ENCODE assay signal across 12 cellular contexts in the genomic region with DNA sequence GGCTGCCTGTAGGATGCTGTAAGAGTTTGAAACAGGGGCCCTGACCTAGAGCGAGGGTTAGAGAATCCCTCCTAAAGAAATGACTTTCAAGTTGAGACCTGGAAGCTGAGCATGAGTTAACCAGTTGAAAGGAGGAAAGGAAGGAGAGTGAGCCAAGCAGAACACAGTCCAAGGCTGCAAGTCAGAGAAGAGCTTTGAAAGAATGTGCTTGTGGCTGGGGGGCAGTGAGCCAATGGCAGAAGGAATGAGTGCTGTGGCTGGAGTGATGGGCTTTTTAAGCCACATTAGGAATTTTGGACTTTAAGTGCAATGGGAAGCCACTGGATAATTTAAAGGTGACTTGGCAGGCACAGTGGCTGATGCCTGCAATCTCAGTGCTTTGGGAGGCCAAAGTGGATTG. TPM values are rescaled to one million over a fixed set of nuclear protein-coding genes. Genes with fewer than 3 reads are reported as not detected.
A peak's percentile ranks its signal among the peaks of the same experiment; 100 is the strongest.
DNase-seq lines count a peak whose midpoint lies in the region; ATAC-seq and TF ChIP-seq lines count a peak whose summit lies in the region.
"Had no signal": no experiment of that assay in that cellular context is flagged by ENCODE, and none has a peak within 500 bp of the region (broad histone marks: within the 10 kb centered on the region; RNA-seq: fewer than 3 reads in every experiment).

No MANE protein-coding gene starts in this region.

- H3K27me3 ChIP-seq in breast epithelium = no peaks in the 10 kb centered on the region
- no peaks in the 10 kb centered on the region for H3K27me3 ChIP-seq in mammary epithelial cell (ENCODE audit: insufficient read depth, low read length)
- H3K27me3 ChIP-seq in upper lobe of left lung = no peaks in the 10 kb centered on the region
- no peaks in the 10 kb centered on the region for H3K27me3 ChIP-seq in dorsolateral prefrontal cortex

- ATAC-seq in left colon (peak; percentile 17), upper lobe of left lung (ENCODE audit: low FRiP score in 2 of 2) (no peak)

- H3K27ac Mint-ChIP-seq in activated T-helper 2 cell treated with anti-CD3 and anti-CD28 coated beads, Interferon-gamma antibody, Interleukin-2, Interleukin-4, amounts not matched to agents 10 μg/mL and 5 μg/mL and 100 μg/mL, durations not matched to agents 14 hours and 24 hours and 36 hours = peak overlapping the region; percentile 91
- H3K27ac Mint-ChIP-seq in CD14-positive monocyte = peak overlapping the region in 2 of 7 donors; percentile 23 to 65

- DNase-seq in breast epithelium (ENCODE audit: low spot score in 2 of 2) (no peak), mammary epithelial cell (no peak), left colon (no peak), upper lobe of left lung (no peak), dorsolateral prefrontal cortex (no peak), DMS 273 (lab: John Stamatoyannopoulos, UW; ENCODE audit: unreplicated experiment) (no peak), CD14-positive monocyte (ENCODE audit: low spot score) (no peak)
- DNase-seq in activated T-helper 2 cell treated with anti-CD3 and anti-CD28 coated beads, Interferon-gamma antibody, Interleukin-2, Interleukin-4, amounts not matched to agents 10 μg/mL and 5 μg/mL and 100 μg/mL, durations not matched to agents 14 hours and 24 hours and 36 hours (ENCODE audit: low spot score) = no peak
- DNase-seq: H7, T-helper 9 cell had no signal

- H3K27ac ChIP-seq in breast epithelium (peak overlapping the region; percentile 57 to 61), mammary epithelial cell (ENCODE audit: insufficient read depth, low read depth, low read length) (no peak overlapping the region), upper lobe of left lung (peak overlapping the region; percentile 3 to 54 (median 30)), dorsolateral prefrontal cortex (peak overlapping the region in 24 of 59 donors; percentile 2 to 73 (median 48))
- H3K27ac ChIP-seq: HL-60, parathyroid adenoma had no signal

- H3K9me3 ChIP-seq in breast epithelium = no peaks in the 10 kb centered on the region
- H3K9me3 ChIP-seq in mammary epithelial cell (replicated peaks; ENCODE audit: insufficient read depth, low read length) = no peaks in the 10 kb centered on the region
- no peaks in the 10 kb centered on the region for H3K9me3 ChIP-seq in upper lobe of left lung

- H3K4me1 Mint-ChIP-seq in activated T-helper 2 cell treated with anti-CD3 and anti-CD28 coated beads, Interferon-gamma antibody, Interleukin-2, Interleukin-4, amounts not matched to agents 10 μg/mL and 5 μg/mL and 100 μg/mL, durations not matched to agents 14 hours and 24 hours and 36 hours (ENCODE audit: low read depth) = peaks cover 50% of the 10 kb centered on the region
- H3K4me1 Mint-ChIP-seq in CD14-positive monocyte = peaks cover 15% of the 10 kb centered on the region

- H3K27me3 Mint-ChIP-seq in activated T-helper 2 cell treated with anti-CD3 and anti-CD28 coated beads, Interferon-gamma antibody, Interleukin-2, Interleukin-4, amounts not matched to agents 10 μg/mL and 5 μg/mL and 100 μg/mL, durations not matched to agents 14 hours and 24 hours and 36 hours (ENCODE audit: low read depth) = no peaks in the 10 kb centered on the region
- H3K27me3 Mint-ChIP-seq in CD14-positive monocyte (ENCODE audit: low read depth in 3 of 3) = no peaks in the 10 kb centered on the region

- H3K4me2 ChIP-seq in mammary epithelial cell (ENCODE audit: insufficient read depth, low read depth, low read length) = no peak overlapping the region

- H4K20me1 ChIP-seq in mammary epithelial cell (ENCODE audit: insufficient read depth, low read length) = no peaks in the 10 kb centered on the region

- CTCF ChIA-PET in mammary epithelial cell (lab: Charles Lee; ENCODE audit: low non-redundant PET) = no interaction called here

- no peak for TF ChIP-seq CTCF in breast epithelium (IDR thresholded peaks at IDR 0.05)
- TF ChIP-seq CTCF in mammary epithelial cell (conservative IDR thresholded peaks at IDR 0.05 in 1 of 2, IDR thresholded peaks at IDR 0.05 in 1 of 2; ENCODE audit: extremely low read depth in 1 of 2, insufficient read depth in 1 of 2, low read depth in 1 of 2, low read length in 2 of 2) = no peak
- no peak for TF ChIP-seq CTCF in upper lobe of left lung (IDR thresholded peaks at IDR 0.05)
- TF ChIP-seq CTCF in dorsolateral prefrontal cortex (IDR thresholded peaks at IDR 0.05 in 54 of 56, conservative IDR thresholded peaks at IDR 0.05 in 2 of 56; ENCODE audit: low read depth in 1 of 56, partially characterized antibody in 56 of 56) = no peak
- TF ChIP-seq CTCF in CD14-positive monocyte (IDR thresholded peaks at IDR 0.05) = no peak

- H2AFZ ChIP-seq in mammary epithelial cell (ENCODE audit: low read depth, low read length) = no peak overlapping the region
- H2AFZ ChIP-seq: parathyroid adenoma had no signal

- H3K4me3 ChIP-seq in breast epithelium = no peak overlapping the region
- no peak overlapping the region for H3K4me3 ChIP-seq in mammary epithelial cell (replicated peaks in 1 of 3; ENCODE audit: insufficient read depth in 1 of 3, low read depth in 2 of 3, low read length in 3 of 3)
- no peak overlapping the region for H3K4me3 ChIP-seq in upper lobe of left lung
- no peak overlapping the region for H3K4me3 ChIP-seq in dorsolateral prefrontal cortex

- no TSS peak for BruUV-seq in mammary epithelial cell (replicated peaks; lab: Mats Ljungman, UMichigan)

- 86% methylated on average over 1 of the region's 1 CpG for WGBS in mammary epithelial cell (ENCODE audit: low coverage, missing lambda C conversion rate)
- 93 to 100% methylated on average over 1 of the region's 1 CpG for WGBS in upper lobe of left lung, 2 donors

- H3K9me3 Mint-ChIP-seq in activated T-helper 2 cell treated with anti-CD3 and anti-CD28 coated beads, Interferon-gamma antibody, Interleukin-2, Interleukin-4, amounts not matched to agents 10 μg/mL and 5 μg/mL and 100 μg/mL, durations not matched to agents 14 hours and 24 hours and 36 hours = no peaks in the 10 kb centered on the region
- no peaks in the 10 kb centered on the region for H3K9me3 Mint-ChIP-seq in CD14-positive monocyte

- H3K36me3 Mint-ChIP-seq in activated T-helper 2 cell treated with anti-CD3 and anti-CD28 coated beads, Interferon-gamma antibody, Interleukin-2, Interleukin-4, amounts not matched to agents 10 μg/mL and 5 μg/mL and 100 μg/mL, durations not matched to agents 14 hours and 24 hours and 36 hours (ENCODE audit: low read depth) = peaks cover 24% of the 10 kb centered on the region
- peaks cover 2 to 13% of the 10 kb centered on the region in 2 donors for H3K36me3 Mint-ChIP-seq in CD14-positive monocyte

- H3K4me3 Mint-ChIP-seq in activated T-helper 2 cell treated with anti-CD3 and anti-CD28 coated beads, Interferon-gamma antibody, Interleukin-2, Interleukin-4, amounts not matched to agents 10 μg/mL and 5 μg/mL and 100 μg/mL, durations not matched to agents 14 hours and 24 hours and 36 hours (ENCODE audit: low read depth) = peak overlapping the region; percentile 28
- H3K4me3 Mint-ChIP-seq in CD14-positive monocyte = no peak overlapping the region

- intact Hi-C loops in breast epithelium (cut with DNase I; ENCODE audit: low total_unique reads) = no loop called here
- intact Hi-C loops in mammary epithelial cell (cut with micrococcal nuclease) = no loop called here
- intact Hi-C loops in activated T-helper 2 cell treated with anti-CD3 and anti-CD28 coated beads, Interferon-gamma antibody, Interleukin-2, Interleukin-4, amounts not matched to agents 10 μg/mL and 5 μg/mL and 100 μg/mL, durations not matched to agents 14 hours and 24 hours and 36 hours (cut with micrococcal nuclease) = no loop called here
- intact Hi-C loops in left colon (cut with DNase I, micrococcal nuclease) = no loop called here
- intact Hi-C loops in dorsolateral prefrontal cortex (cut with DNase I) = loop anchor here in 1 of 2 donors (10.0 kb wide), 1 partner anchor 470 kb away; a partner anchor contains a TSS
- intact Hi-C loops in CD14-positive monocyte (cut with micrococcal nuclease) = no loop called here

- H3K79me2 ChIP-seq in mammary epithelial cell (ENCODE audit: insufficient read depth, low read length) = no peaks in the 10 kb centered on the region
- H3K79me2 ChIP-seq: parathyroid adenoma had no signal

- TF ChIP-seq POLR2A in breast epithelium (IDR thresholded peaks at IDR 0.05) (no peak), upper lobe of left lung (IDR thresholded peaks at IDR 0.05) (no peak)

- H3K9ac ChIP-seq in mammary epithelial cell (ENCODE audit: insufficient read depth, low read length) = no peak overlapping the region
- H3K9ac ChIP-seq: parathyroid adenoma had no signal

- TF ChIP-seq EP300 in upper lobe of left lung (IDR thresholded peaks at IDR 0.05) = no peak

- H3K36me3 ChIP-seq in breast epithelium = no peaks in the 10 kb centered on the region
- no peaks in the 10 kb centered on the region for H3K36me3 ChIP-seq in mammary epithelial cell (ENCODE audit: insufficient read depth, low read length)
- H3K36me3 ChIP-seq in upper lobe of left lung = no peaks in the 10 kb centered on the region

- H3K4me1 ChIP-seq in breast epithelium (no peaks in the 10 kb centered on the region), mammary epithelial cell (ENCODE audit: insufficient read depth, low read length) (no peaks in the 10 kb centered on the region), upper lobe of left lung (peaks cover 0 to 26% (median 14%) of the 10 kb centered on the region in 4 donors)

- dilution Hi-C loops in mammary epithelial cell (cut with HindIII; ENCODE audit: low sequenced_read_pairs) = no loop called here

- in situ Hi-C loops in mammary epithelial cell (cut with MboI; ENCODE audit: low sequenced_read_pairs in 2 of 2) = no loop called here

RNA-seq across cellular contexts. Expression of a gene that starts 18.1 kb away (rescaled TPM):
- total RNA-seq in breast epithelium (100 to 1,000 TPM in 1 of 3 donors, 10 to 100 TPM in 2; 45.0 to 113 (median 100.0) TPM), mammary epithelial cell (10 to 100 TPM; 13.3 to 23.0 TPM), left colon (10 to 100 TPM; 38.0 to 53.3 TPM), upper lobe of left lung (10 to 100 TPM; 42.1 to 85.5 (median 72.3) TPM), dorsolateral prefrontal cortex (100 to 1,000 TPM in 21 of 120 experiments, 10 to 100 TPM in 99; 58.4 to 148 (median 88.8) TPM)
- polyA plus RNA-seq in mammary epithelial cell (4.7 TPM), CD14-positive monocyte (1 to 10 TPM; 9.2 to 9.5 TPM)
- polyA minus RNA-seq in mammary epithelial cell = 9.5 TPM
- total RNA-seq in activated T-helper 2 cell treated with anti-CD3 and anti-CD28 coated beads, Interferon-gamma antibody, Interleukin-2, Interleukin-4, amounts not matched to agents 10 μg/mL and 5 μg/mL and 100 μg/mL, durations not matched to agents 14 hours and 24 hours and 36 hours = 49.0 and 53.4 TPM in 2 replicates

RNA-seq across cellular contexts. Expression of a gene that starts 39.3 kb away (rescaled TPM):
- total RNA-seq in breast epithelium (under 1 TPM in 2 of 3 donors, not detected in 1; 0.33 to 0.59 TPM), mammary epithelial cell (1 to 10 TPM in 1 of 2 donors, not detected in 1; 1.7 TPM), left colon (under 1 TPM; 0.34 to 0.37 TPM), upper lobe of left lung (not detected), dorsolateral prefrontal cortex (10 to 100 TPM in 109 of 120 experiments, 1 to 10 TPM in 11; 5.0 to 21.8 (median 13.1) TPM)
- polyA plus RNA-seq in mammary epithelial cell (0.74 TPM), CD14-positive monocyte (not detected)
- not detected for polyA minus RNA-seq in mammary epithelial cell
- 8.9 and 12.2 TPM in 2 replicates for total RNA-seq in activated T-helper 2 cell treated with anti-CD3 and anti-CD28 coated beads, Interferon-gamma antibody, Interleukin-2, Interleukin-4, amounts not matched to agents 10 μg/mL and 5 μg/mL and 100 μg/mL, durations not matched to agents 14 hours and 24 hours and 36 hours

RNA-seq across cellular contexts. Expression of a gene that starts 50.2 kb away (rescaled TPM):
- 100 to 1,000 TPM in 1 of 3 donors, 10 to 100 TPM in 2; 26.7 to 236 (median 41.4) TPM for total RNA-seq in breast epithelium
- 1 to 10 TPM in 1 of 2 donors, under 1 TPM in 1; 0.99 to 2.7 TPM for total RNA-seq in mammary epithelial cell
- polyA plus RNA-seq in mammary epithelial cell = 0.49 TPM
- 0.21 TPM for polyA minus RNA-seq in mammary epithelial cell
- 5.3 and 6.0 TPM in 2 replicates for total RNA-seq in activated T-helper 2 cell treated with anti-CD3 and anti-CD28 coated beads, Interferon-gamma antibody, Interleukin-2, Interleukin-4, amounts not matched to agents 10 μg/mL and 5 μg/mL and 100 μg/mL, durations not matched to agents 14 hours and 24 hours and 36 hours
- total RNA-seq in left colon = 1 to 10 TPM; 2.6 to 6.7 TPM
- total RNA-seq in upper lobe of left lung = 10 to 100 TPM in 5 of 6 donors, 1 to 10 TPM in 1; 8.5 to 36.5 (median 15.6) TPM
- 100 to 1,000 TPM in 1 of 120 experiments, 10 to 100 TPM in 117, 1 to 10 TPM in 2; 8.2 to 102 (median 37.2) TPM for total RNA-seq in dorsolateral prefrontal cortex
- polyA plus RNA-seq in CD14-positive monocyte = under 1 TPM in 1 of 2 donors, not detected in 1; 0.08 TPM
